30 cellular contexts compared by ENCODE assay signal in genomic region chr13:38012096-38012495, GRCh38.
"Had no signal": no experiment of that assay in that cellular context is flagged by ENCODE, and none has a peak within 500 bp of the region (broad histone marks: within the 10 kb centered on the region; RNA-seq: fewer than 3 reads in every experiment).

No MANE protein-coding gene starts in this region.

- H3K27ac Mint-ChIP-seq: activated B cell treated with CpG ODN at 0.5 μM for 24 hours; activated CD8-positive, alpha-beta T cell treated with anti-CD3 and anti-CD28 coated beads for 36 hours; activated naive CD4-positive, alpha-beta T cell treated with anti-CD3 and anti-CD28 coated beads, Interleukin-2, amount 10 ng/mL, durations not matched to agents 7 days and 5 days; activated naive CD4-positive, alpha-beta T cell treated with anti-CD3 and anti-CD28 coated beads, Interleukin-2, amount 50 U/mL, for 72 hours; activated naive CD8-positive, alpha-beta T cell treated with anti-CD3 and anti-CD28 coated beads, Interleukin-2, amount 10 ng/mL, durations not matched to agents 7 days and 5 days; activated T-helper 1 cell treated with anti-CD3 and anti-CD28 coated beads, Interleukin-12 subunit alpha, Interleukin-12 subunit beta, Interleukin-2, Interleukin-4 antibody, amounts not matched to agents 30 ng/mL and 10 ng/mL and 1 ng/mL, durations not matched to agents 14 hours and 24 hours and 36 hours; activated T-helper 2 cell treated with anti-CD3 and anti-CD28 coated beads, Interferon-gamma antibody, Interleukin-2, Interleukin-4, amounts not matched to agents 10 μg/mL and 5 μg/mL and 100 μg/mL, durations not matched to agents 14 hours and 24 hours and 36 hours; brain had no signal

- H3K27me3 Mint-ChIP-seq: activated B cell treated with CpG ODN at 0.5 μM for 24 hours; activated CD8-positive, alpha-beta T cell treated with anti-CD3 and anti-CD28 coated beads for 36 hours; activated naive CD4-positive, alpha-beta T cell treated with anti-CD3 and anti-CD28 coated beads, Interleukin-2, amount 10 ng/mL, durations not matched to agents 7 days and 5 days; activated naive CD8-positive, alpha-beta T cell treated with anti-CD3 and anti-CD28 coated beads, Interleukin-2, amount 10 ng/mL, durations not matched to agents 7 days and 5 days; brain had no signal

- H3K4me3 ChIP-seq: ascending aorta, breast epithelium, cardiac muscle cell, colonic mucosa, esophagus squamous epithelium, gastroesophageal sphincter had no signal

- H3K4me1 Mint-ChIP-seq: activated B cell treated with CpG ODN at 0.5 μM for 24 hours; activated naive CD4-positive, alpha-beta T cell treated with anti-CD3 and anti-CD28 coated beads, Interleukin-2, amount 10 ng/mL, durations not matched to agents 7 days and 5 days; activated naive CD8-positive, alpha-beta T cell treated with anti-CD3 and anti-CD28 coated beads, Interleukin-2, amount 10 ng/mL, durations not matched to agents 7 days and 5 days had no signal

- H3K36me3 ChIP-seq: ascending aorta, breast epithelium, cardiac muscle cell, colonic mucosa, esophagus squamous epithelium, gastroesophageal sphincter had no signal

- H3K27ac ChIP-seq: ascending aorta, breast epithelium, cardiac muscle cell, colonic mucosa, epithelial cell of prostate, esophagus squamous epithelium, gastroesophageal sphincter, VCaP had no signal

- H3K36me3 Mint-ChIP-seq: activated naive CD4-positive, alpha-beta T cell treated with anti-CD3 and anti-CD28 coated beads, Interleukin-2, amount 10 ng/mL, durations not matched to agents 7 days and 5 days; activated naive CD4-positive, alpha-beta T cell treated with anti-CD3 and anti-CD28 coated beads, Interleukin-2, amount 50 U/mL, for 72 hours; activated naive CD8-positive, alpha-beta T cell treated with anti-CD3 and anti-CD28 coated beads, Interleukin-2, amount 10 ng/mL, durations not matched to agents 7 days and 5 days; brain had no signal

- H3K27me3 ChIP-seq: ascending aorta, breast epithelium, cardiac muscle cell, colonic mucosa, esophagus squamous epithelium, gastroesophageal sphincter had no signal

- H3K9me3 ChIP-seq: breast epithelium, colonic mucosa, esophagus squamous epithelium had no signal

- H3K9me3 Mint-ChIP-seq: activated naive CD4-positive, alpha-beta T cell treated with anti-CD3 and anti-CD28 coated beads, Interleukin-2, amount 10 ng/mL, durations not matched to agents 7 days and 5 days; brain had no signal

- H3K4me1 ChIP-seq: ascending aorta, breast epithelium, colonic mucosa, esophagus squamous epithelium, gastroesophageal sphincter had no signal

- ATAC-seq: activated CD4-positive, CD25-positive, alpha-beta regulatory T cell treated with anti-CD3 and anti-CD28 coated beads, Interleukin-2, amount 50 U/mL, for 24 hours; activated CD8-positive, alpha-beta T cell treated with anti-CD3 and anti-CD28 coated beads for 36 hours; activated naive CD4-positive, alpha-beta T cell treated with anti-CD3 and anti-CD28 coated beads, Interleukin-2, amount 50 U/mL, for 72 hours; gastroesophageal sphincter had no signal

- H3K4me3 Mint-ChIP-seq: activated B cell treated with CpG ODN at 0.5 μM for 24 hours; activated CD8-positive, alpha-beta T cell treated with anti-CD3 and anti-CD28 coated beads for 36 hours; activated naive CD4-positive, alpha-beta T cell treated with anti-CD3 and anti-CD28 coated beads, Interleukin-2, amount 10 ng/mL, durations not matched to agents 7 days and 5 days; activated naive CD8-positive, alpha-beta T cell treated with anti-CD3 and anti-CD28 coated beads, Interleukin-2, amount 10 ng/mL, durations not matched to agents 7 days and 5 days; activated T-helper 1 cell treated with anti-CD3 and anti-CD28 coated beads, Interleukin-12 subunit alpha, Interleukin-12 subunit beta, Interleukin-2, Interleukin-4 antibody, amounts not matched to agents 30 ng/mL and 10 ng/mL and 1 ng/mL, durations not matched to agents 14 hours and 24 hours and 36 hours; brain had no signal

- DNase-seq: activated B cell treated with CpG ODN at 0.5 μM for 24 hours; activated CD4-positive, alpha-beta T cell treated with anti-CD3 and anti-CD28 coated beads for 48 hours; activated CD4-positive, alpha-beta T cell treated with anti-CD3 and anti-CD28 coated beads, Interleukin-2, amount 50 U/mL, for 1 hour; activated CD4-positive, alpha-beta T cell treated with anti-CD3 and anti-CD28 coated beads, Interleukin-2, amount 50 U/mL, for 48 hours; activated CD8-positive, alpha-beta memory T cell treated with anti-CD3 and anti-CD28 coated beads for 24 hours; activated CD8-positive, alpha-beta T cell treated with anti-CD3 and anti-CD28 coated beads for 36 hours; activated gamma-delta T cell; activated naive CD4-positive, alpha-beta T cell; activated naive CD4-positive, alpha-beta T cell treated with anti-CD3 and anti-CD28 coated beads, Interleukin-2, amount 10 ng/mL, durations not matched to agents 7 days and 5 days; activated naive CD8-positive, alpha-beta T cell treated with anti-CD3 and anti-CD28 coated beads, Interleukin-2, amount 10 ng/mL, durations not matched to agents 7 days and 5 days; activated T-cell treated with anti-CD3 and anti-CD28 coated beads, Interleukin-2, amount 50 U/mL, for 48 hours; central memory CD4-positive, alpha-beta T cell; cerebellar nuclear complex; colonic mucosa; effector CD8-positive, alpha-beta T cell; esophagus squamous epithelium; foreskin melanocyte; SW 1271; T-helper 2 cell had no signal
